39 cellular contexts compared by ENCODE assay signal in the genomic region with DNA sequence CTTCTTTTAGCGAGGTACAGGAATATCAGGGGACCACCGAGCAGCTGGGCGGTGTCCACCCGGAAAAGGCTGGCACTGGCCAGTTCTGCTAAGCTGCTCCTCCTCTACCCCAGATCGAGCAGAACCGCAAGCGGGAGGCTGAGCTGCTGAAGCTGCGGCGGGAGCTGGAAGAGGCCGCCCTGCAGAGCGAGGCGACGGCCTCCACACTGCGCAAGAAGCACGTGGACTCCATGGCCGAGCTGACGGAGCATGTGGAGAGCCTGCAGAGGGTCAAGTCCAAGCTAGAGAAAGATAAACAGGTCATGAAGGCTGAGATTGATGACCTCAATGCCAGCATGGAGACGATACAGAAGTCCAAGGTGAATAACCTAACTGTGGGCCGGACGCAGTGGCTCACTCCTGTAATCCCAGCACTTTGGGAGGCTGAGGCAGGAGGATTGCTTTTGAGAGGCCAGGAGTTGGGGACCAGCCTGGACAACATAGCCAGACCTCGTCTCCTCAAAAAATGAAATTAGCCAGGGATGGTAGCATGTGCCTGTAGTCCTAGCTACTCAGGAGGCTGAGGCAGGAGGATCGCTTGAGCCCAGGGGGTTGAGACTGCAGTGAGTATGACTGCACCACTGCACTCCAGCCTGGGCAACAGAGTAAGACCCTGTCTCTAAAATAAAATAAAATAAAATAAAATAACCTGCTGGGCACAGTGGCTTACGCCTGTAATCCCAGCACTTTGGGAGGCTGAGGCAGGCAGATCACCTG. TPM values are rescaled to one million over a fixed set of nuclear protein-coding genes. Genes with fewer than 3 reads are reported as not detected.
"Had no signal": no experiment of that assay in that cellular context is flagged by ENCODE, and none has a peak within 500 bp of the region (broad histone marks: within the 10 kb centered on the region; RNA-seq: fewer than 3 reads in every experiment).

No MANE protein-coding gene starts in this region.

- H3K4me1 ChIP-seq: ascending aorta had no signal

- H3K4me3 Mint-ChIP-seq: activated CD4-positive, alpha-beta memory T cell treated with anti-CD3 and anti-CD28 coated beads, Interleukin-2, amount 10 ng/mL, durations not matched to agents 7 days and 5 days; activated CD4-positive, alpha-beta T cell treated with anti-CD3 and anti-CD28 coated beads for 36 hours; activated CD8-positive, alpha-beta memory T cell treated with anti-CD3 and anti-CD28 coated beads, Interleukin-2, amount 10 ng/mL, durations not matched to agents 7 days and 5 days; activated CD8-positive, alpha-beta T cell treated with anti-CD3 and anti-CD28 coated beads, Interleukin-2, amount 10 ng/mL, durations not matched to agents 7 days and 5 days; activated naive CD4-positive, alpha-beta T cell treated with anti-CD3 and anti-CD28 coated beads, Interleukin-2, amount 10 ng/mL, durations not matched to agents 7 days and 5 days; activated naive CD4-positive, alpha-beta T cell treated with anti-CD3 and anti-CD28 coated beads, Interleukin-2, amount 50 U/mL, for 24 hours; activated naive CD8-positive, alpha-beta T cell; activated naive CD8-positive, alpha-beta T cell treated with anti-CD3 and anti-CD28 coated beads, Interleukin-2, amount 10 ng/mL, durations not matched to agents 7 days and 5 days; activated naive CD8-positive, alpha-beta T cell treated with anti-CD3 and anti-CD28 coated beads, Interleukin-2, amount 50 U/mL, for 24 hours; activated T-cell treated with anti-CD3 and anti-CD28 coated beads, Interleukin-2, amount 50 U/mL, for 24 hours; brain; T-helper 1 cell treated with Interleukin-12 subunit alpha and Interleukin-12 subunit beta and Interleukin-4 antibody, amounts not matched to agents 30 μg/mL and 1 μg/mL, for 36 hours; T-helper 2 cell treated with Interferon-gamma antibody and Interleukin-4, amounts not matched to agents 5 μg/mL and 100 μg/mL, for 36 hours had no signal

- H3K9me3 ChIP-seq: ascending aorta had no signal

- FAIRE-seq: colon, TTC549 had no signal

- H3K36me3 ChIP-seq: ascending aorta had no signal

- H3K27me3 Mint-ChIP-seq: activated CD4-positive, alpha-beta memory T cell treated with anti-CD3 and anti-CD28 coated beads, Interleukin-2, amount 10 ng/mL, durations not matched to agents 7 days and 5 days; activated CD4-positive, alpha-beta T cell treated with anti-CD3 and anti-CD28 coated beads for 36 hours; activated CD8-positive, alpha-beta memory T cell treated with anti-CD3 and anti-CD28 coated beads, Interleukin-2, amount 10 ng/mL, durations not matched to agents 7 days and 5 days; activated naive CD4-positive, alpha-beta T cell treated with anti-CD3 and anti-CD28 coated beads, Interleukin-2, amount 10 ng/mL, durations not matched to agents 7 days and 5 days; activated naive CD4-positive, alpha-beta T cell treated with anti-CD3 and anti-CD28 coated beads, Interleukin-2, amount 50 U/mL, for 24 hours; activated naive CD8-positive, alpha-beta T cell; activated naive CD8-positive, alpha-beta T cell treated with anti-CD3 and anti-CD28 coated beads, Interleukin-2, amount 10 ng/mL, durations not matched to agents 7 days and 5 days; activated naive CD8-positive, alpha-beta T cell treated with anti-CD3 and anti-CD28 coated beads, Interleukin-2, amount 50 U/mL, for 24 hours; activated T-cell treated with anti-CD3 and anti-CD28 coated beads, Interleukin-2, amount 50 U/mL, for 24 hours had no signal

- H3K36me3 Mint-ChIP-seq: activated CD8-positive, alpha-beta memory T cell treated with anti-CD3 and anti-CD28 coated beads, Interleukin-2, amount 10 ng/mL, durations not matched to agents 7 days and 5 days; activated naive CD4-positive, alpha-beta T cell treated with anti-CD3 and anti-CD28 coated beads, Interleukin-2, amount 10 ng/mL, durations not matched to agents 7 days and 5 days; activated naive CD4-positive, alpha-beta T cell treated with anti-CD3 and anti-CD28 coated beads, Interleukin-2, amount 50 U/mL, for 24 hours; activated naive CD8-positive, alpha-beta T cell treated with anti-CD3 and anti-CD28 coated beads, Interleukin-2, amount 10 ng/mL, durations not matched to agents 7 days and 5 days; brain had no signal

- H3K4me3 ChIP-seq: ascending aorta had no signal

- H3K4me1 Mint-ChIP-seq: activated CD4-positive, alpha-beta memory T cell treated with anti-CD3 and anti-CD28 coated beads, Interleukin-2, amount 10 ng/mL, durations not matched to agents 7 days and 5 days; activated CD4-positive, alpha-beta T cell treated with anti-CD3 and anti-CD28 coated beads for 36 hours; activated CD8-positive, alpha-beta memory T cell treated with anti-CD3 and anti-CD28 coated beads, Interleukin-2, amount 10 ng/mL, durations not matched to agents 7 days and 5 days; activated naive CD4-positive, alpha-beta T cell treated with anti-CD3 and anti-CD28 coated beads, Interleukin-2, amount 10 ng/mL, durations not matched to agents 7 days and 5 days; activated naive CD4-positive, alpha-beta T cell treated with anti-CD3 and anti-CD28 coated beads, Interleukin-2, amount 50 U/mL, for 24 hours; activated naive CD8-positive, alpha-beta T cell treated with anti-CD3 and anti-CD28 coated beads, Interleukin-2, amount 10 ng/mL, durations not matched to agents 7 days and 5 days; activated naive CD8-positive, alpha-beta T cell treated with anti-CD3 and anti-CD28 coated beads, Interleukin-2, amount 50 U/mL, for 24 hours; brain had no signal

- DNase-seq: activated CD4-positive, alpha-beta memory T cell treated with anti-CD3 and anti-CD28 coated beads, Interleukin-2, amount 10 ng/mL, durations not matched to agents 7 days and 5 days; activated CD4-positive, alpha-beta T cell treated with anti-CD3 and anti-CD28 coated beads for 1 hour; activated CD4-positive, alpha-beta T cell treated with anti-CD3 and anti-CD28 coated beads for 36 hours; activated CD4-positive, alpha-beta T cell treated with anti-CD3 and anti-CD28 coated beads for 48 hours; activated CD4-positive, alpha-beta T cell treated with anti-CD3 and anti-CD28 coated beads, Interleukin-2, amount 50 U/mL, for 1 hour; activated CD4-positive, alpha-beta T cell treated with anti-CD3 and anti-CD28 coated beads, Interleukin-2, amount 50 U/mL, for 48 hours; activated CD4-positive, CD25-positive, alpha-beta regulatory T cell; activated CD8-positive, alpha-beta memory T cell treated with anti-CD3 and anti-CD28 coated beads for 24 hours; activated CD8-positive, alpha-beta memory T cell treated with anti-CD3 and anti-CD28 coated beads, Interleukin-2, amount 10 ng/mL, durations not matched to agents 7 days and 5 days; activated CD8-positive, alpha-beta memory T cell treated with anti-CD3 and anti-CD28 coated beads, Interleukin-2, amount 50 U/mL, for 48 hours; activated CD8-positive, alpha-beta T cell treated with anti-CD3 and anti-CD28 coated beads, Interleukin-2, amount 10 ng/mL, durations not matched to agents 7 days and 5 days; activated effector memory CD4-positive, alpha-beta T cell treated with Interleukin-2 at 50 U/mL for 16 hours; activated gamma-delta T cell; activated naive CD4-positive, alpha-beta T cell treated with anti-CD3 and anti-CD28 coated beads, Interleukin-2, amount 10 ng/mL, durations not matched to agents 7 days and 5 days; activated naive CD4-positive, alpha-beta T cell treated with Interleukin-2 at 50 U/mL for 16 hours; activated naive CD8-positive, alpha-beta T cell treated with anti-CD3 and anti-CD28 coated beads, Interleukin-2, amount 10 ng/mL, durations not matched to agents 7 days and 5 days; activated naive CD8-positive, alpha-beta T cell treated with anti-CD3 and anti-CD28 coated beads, Interleukin-2, amount 50 U/mL, for 24 hours; activated T-cell treated with anti-CD3 and anti-CD28 coated beads, Interleukin-2, amount 50 U/mL, for 24 hours; activated T-cell treated with anti-CD3 and anti-CD28 coated beads, Interleukin-2, amount 50 U/mL, for 48 hours; amygdala; anterior cingulate cortex; central memory CD4-positive, alpha-beta T cell; T-helper 1 cell; T-helper 2 cell; T-helper 9 cell had no signal

- H3K27ac ChIP-seq: ascending aorta, VCaP had no signal

- H3K9me3 Mint-ChIP-seq: activated CD4-positive, alpha-beta memory T cell treated with anti-CD3 and anti-CD28 coated beads, Interleukin-2, amount 10 ng/mL, durations not matched to agents 7 days and 5 days; activated naive CD4-positive, alpha-beta T cell treated with anti-CD3 and anti-CD28 coated beads, Interleukin-2, amount 10 ng/mL, durations not matched to agents 7 days and 5 days; activated naive CD4-positive, alpha-beta T cell treated with anti-CD3 and anti-CD28 coated beads, Interleukin-2, amount 50 U/mL, for 24 hours; activated naive CD8-positive, alpha-beta T cell treated with anti-CD3 and anti-CD28 coated beads, Interleukin-2, amount 10 ng/mL, durations not matched to agents 7 days and 5 days; activated naive CD8-positive, alpha-beta T cell treated with anti-CD3 and anti-CD28 coated beads, Interleukin-2, amount 50 U/mL, for 24 hours; activated T-cell treated with anti-CD3 and anti-CD28 coated beads, Interleukin-2, amount 50 U/mL, for 24 hours; activated T-helper 2 cell treated with anti-CD3 and anti-CD28 coated beads, Interferon-gamma antibody, Interleukin-2, Interleukin-4, amounts not matched to agents 10 μg/mL and 5 μg/mL and 100 μg/mL, durations not matched to agents 14 hours and 24 hours and 36 hours; brain; T-helper 1 cell treated with Interleukin-12 subunit alpha and Interleukin-12 subunit beta and Interleukin-4 antibody, amounts not matched to agents 30 μg/mL and 1 μg/mL, for 36 hours; T-helper 2 cell treated with Interferon-gamma antibody and Interleukin-4, amounts not matched to agents 5 μg/mL and 100 μg/mL, for 36 hours had no signal

- ATAC-seq: activated CD4-positive, alpha-beta T cell treated with anti-CD3 and anti-CD28 coated beads for 36 hours; activated CD4-positive, CD25-positive, alpha-beta regulatory T cell treated with anti-CD3 and anti-CD28 coated beads, Interleukin-2, amount 50 U/mL, for 24 hours; activated CD8-positive, alpha-beta memory T cell treated with anti-CD3 and anti-CD28 coated beads, Interleukin-2, amount 10 ng/mL, durations not matched to agents 7 days and 5 days; activated CD8-positive, alpha-beta T cell treated with anti-CD3 and anti-CD28 coated beads, Interleukin-2, amount 10 ng/mL, durations not matched to agents 7 days and 5 days; activated naive CD8-positive, alpha-beta T cell treated with anti-CD3 and anti-CD28 coated beads, Interleukin-2, amount 50 U/mL, for 24 hours had no signal

- H3K27me3 ChIP-seq: ascending aorta had no signal

- H3K27ac Mint-ChIP-seq: activated CD4-positive, alpha-beta memory T cell treated with anti-CD3 and anti-CD28 coated beads, Interleukin-2, amount 10 ng/mL, durations not matched to agents 7 days and 5 days; activated CD4-positive, alpha-beta T cell treated with anti-CD3 and anti-CD28 coated beads for 36 hours; activated CD8-positive, alpha-beta memory T cell treated with anti-CD3 and anti-CD28 coated beads, Interleukin-2, amount 10 ng/mL, durations not matched to agents 7 days and 5 days; activated CD8-positive, alpha-beta T cell treated with anti-CD3 and anti-CD28 coated beads, Interleukin-2, amount 10 ng/mL, durations not matched to agents 7 days and 5 days; activated naive CD4-positive, alpha-beta T cell treated with anti-CD3 and anti-CD28 coated beads, Interleukin-2, amount 10 ng/mL, durations not matched to agents 7 days and 5 days; activated naive CD4-positive, alpha-beta T cell treated with anti-CD3 and anti-CD28 coated beads, Interleukin-2, amount 50 U/mL, for 24 hours; activated naive CD8-positive, alpha-beta T cell; activated naive CD8-positive, alpha-beta T cell treated with anti-CD3 and anti-CD28 coated beads, Interleukin-2, amount 10 ng/mL, durations not matched to agents 7 days and 5 days; activated naive CD8-positive, alpha-beta T cell treated with anti-CD3 and anti-CD28 coated beads, Interleukin-2, amount 50 U/mL, for 24 hours; activated T-cell treated with anti-CD3 and anti-CD28 coated beads, Interleukin-2, amount 50 U/mL, for 24 hours; activated T-helper 2 cell treated with anti-CD3 and anti-CD28 coated beads, Interferon-gamma antibody, Interleukin-2, Interleukin-4, amounts not matched to agents 10 μg/mL and 5 μg/mL and 100 μg/mL, durations not matched to agents 14 hours and 24 hours and 36 hours; brain; T-helper 1 cell treated with Interleukin-12 subunit alpha and Interleukin-12 subunit beta and Interleukin-4 antibody, amounts not matched to agents 30 μg/mL and 1 μg/mL, for 36 hours; T-helper 2 cell treated with Interferon-gamma antibody and Interleukin-4, amounts not matched to agents 5 μg/mL and 100 μg/mL, for 36 hours had no signal

RNA-seq across cellular contexts. Expression of gene MYH16, which starts 15.3 kb away (rescaled TPM):
- total RNA-seq: activated CD4-positive, alpha-beta memory T cell treated with anti-CD3 and anti-CD28 coated beads, Interleukin-2, amount 10 ng/mL, durations not matched to agents 7 days and 5 days; activated CD4-positive, alpha-beta T cell treated with anti-CD3 and anti-CD28 coated beads for 36 hours; activated CD8-positive, alpha-beta memory T cell treated with anti-CD3 and anti-CD28 coated beads, Interleukin-2, amount 10 ng/mL, durations not matched to agents 7 days and 5 days; activated CD8-positive, alpha-beta T cell treated with anti-CD3 and anti-CD28 coated beads, Interleukin-2, amount 10 ng/mL, durations not matched to agents 7 days and 5 days; activated naive CD8-positive, alpha-beta T cell treated with anti-CD3 and anti-CD28 coated beads, Interleukin-2, amount 10 ng/mL, durations not matched to agents 7 days and 5 days; activated T-helper 2 cell treated with anti-CD3 and anti-CD28 coated beads, Interferon-gamma antibody, Interleukin-2, Interleukin-4, amounts not matched to agents 10 μg/mL and 5 μg/mL and 100 μg/mL, durations not matched to agents 14 hours and 24 hours and 36 hours; ascending aorta; cardiac septum; cerebellum had no signal
- polyA plus RNA-seq: adipose tissue had no signal
